ENCODE assay signal across 16 cellular contexts in the genomic region with DNA sequence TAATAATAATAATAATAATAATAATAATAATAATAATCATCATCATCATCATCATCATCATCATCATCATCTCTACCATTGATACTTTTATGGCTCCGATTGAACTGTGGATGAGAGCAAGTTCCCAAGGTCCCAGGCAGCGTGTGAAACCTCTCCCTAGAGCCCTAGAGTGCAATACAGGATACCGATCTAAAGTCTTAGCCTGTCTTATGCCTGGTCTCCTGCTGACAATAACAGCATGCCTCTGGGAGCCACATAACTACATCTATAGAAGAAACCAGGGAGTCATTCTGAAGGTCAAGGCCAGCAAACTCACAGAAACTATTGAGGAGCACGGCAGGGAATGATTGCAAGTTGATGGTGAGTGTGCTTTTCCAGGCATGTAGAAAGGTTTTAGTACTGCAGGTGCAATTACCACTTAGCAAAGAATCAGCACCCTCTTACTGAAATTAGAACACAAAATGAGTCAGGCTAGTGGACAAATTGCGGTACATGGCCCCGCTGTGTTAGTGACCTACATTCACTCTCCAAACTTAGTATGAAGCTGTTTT.
DNase-seq lines count a peak whose midpoint lies in the region; ATAC-seq and TF ChIP-seq lines count a peak whose summit lies in the region.
"Had no signal": no experiment of that assay in that cellular context is flagged by ENCODE, and none has a peak within 500 bp of the region (broad histone marks: within the 10 kb centered on the region; RNA-seq: fewer than 3 reads in every experiment).

No MANE protein-coding gene starts in this region.

- H3K9me3 ChIP-seq in HEK293 (ENCODE audit: control insufficient read depth, insufficient read depth, low read depth, low read length) (no peaks in the 10 kb centered on the region), OCI-LY1 (ENCODE audit: low read length) (no peaks in the 10 kb centered on the region), neural cell (ENCODE audit: low read length) (no peaks in the 10 kb centered on the region), Caco-2 (no peaks in the 10 kb centered on the region)
- H3K9me3 ChIP-seq: BE2C had no signal

- no peaks in the 10 kb centered on the region for H3K27me3 Mint-ChIP-seq in GM23338 (ENCODE audit: insufficient read depth, low read depth, poor library complexity)
- peaks cover 2% of the 10 kb centered on the region for H3K27me3 Mint-ChIP-seq in Caco-2 (ENCODE audit: insufficient read depth, unreplicated experiment)
- H3K27me3 Mint-ChIP-seq: CD4-positive, CD25-positive, alpha-beta regulatory T cell had no signal

- H3K79me2 ChIP-seq in GM23338 (replicated peaks; ENCODE audit: insufficient read depth), result no peaks in the 10 kb centered on the region
- H3K79me2 ChIP-seq in OCI-LY1 (ENCODE audit: insufficient read depth, low read length), result no peaks in the 10 kb centered on the region
- no peaks in the 10 kb centered on the region for H3K79me2 ChIP-seq in neural cell (replicated peaks; ENCODE audit: insufficient read depth, low read length)

- no peak overlapping the region for H3K4me2 ChIP-seq in GM23338
- H3K4me2 ChIP-seq in OCI-LY1 (ENCODE audit: low read length), result no peak overlapping the region
- H3K4me2 ChIP-seq in neural cell (ENCODE audit: low read length), result no peak overlapping the region

- no peak overlapping the region for H3K27ac Mint-ChIP-seq in GM23338
- H3K27ac Mint-ChIP-seq in Caco-2 (ENCODE audit: unreplicated experiment), result no peak overlapping the region
- H3K27ac Mint-ChIP-seq: CD4-positive, CD25-positive, alpha-beta regulatory T cell; HFFc6 had no signal

- POLR2A ChIA-PET in HEK293 (lab: Yijun Ruan, JAX) (no interaction called here), Caco-2 (lab: Charles Lee) (no interaction called here)

- H3K9ac ChIP-seq in OCI-LY1 (ENCODE audit: low read length), result no peak overlapping the region
- H3K9ac ChIP-seq in neural cell (ENCODE audit: low read length), result no peak overlapping the region
- H3K9ac ChIP-seq: GM23248 had no signal

- no peaks in the 10 kb centered on the region for H3K27me3 ChIP-seq in GM23338 (ENCODE audit: insufficient read depth)
- H3K27me3 ChIP-seq in OCI-LY1 (ENCODE audit: insufficient read depth, low read length), result no peaks in the 10 kb centered on the region
- no peaks in the 10 kb centered on the region for H3K27me3 ChIP-seq in neural cell (ENCODE audit: insufficient read depth, low read depth, low read length)
- no peaks in the 10 kb centered on the region for H3K27me3 ChIP-seq in Caco-2 (replicated peaks; ENCODE audit: control insufficient read depth, insufficient read depth, low read length)
- H3K27me3 ChIP-seq: BE2C had no signal

- no peaks in the 10 kb centered on the region for H3F3A ChIP-seq in GM23338 (replicated peaks; ENCODE audit: low read depth)
- H3F3A ChIP-seq in OCI-LY1 (ENCODE audit: insufficient read depth, low read length), result no peaks in the 10 kb centered on the region
- no peaks in the 10 kb centered on the region for H3F3A ChIP-seq in neural cell (ENCODE audit: insufficient read depth, low read length, poor library complexity, severe bottlenecking)

- ATAC-seq in GM23338, result peak; percentile 55; the same call in 2 of the 3 replicates

- intact Hi-C loops in Caco-2 (cut with micrococcal nuclease; ENCODE audit: unreplicated experiment), result no loop called here

- no peak for DNase-seq in GM23338 (ENCODE audit: low spot score)
- no peak for DNase-seq in putamen (ENCODE audit: low spot score)
- no peak for DNase-seq in Caco-2
- DNase-seq: ACHN; BE2C; C1 segment of cervical spinal cord; CD4-positive, CD25-positive, alpha-beta regulatory T cell; DMS153; DMS79; GDM1; GM23248; HCEC 1CT; HFFc6 had no signal

- no peak overlapping the region for H3K4me3 Mint-ChIP-seq in GM23338
- H3K4me3 Mint-ChIP-seq in Caco-2 (ENCODE audit: unreplicated experiment), result no peak overlapping the region
- H3K4me3 Mint-ChIP-seq: CD4-positive, CD25-positive, alpha-beta regulatory T cell; HFFc6 had no signal

- H3K4me1 Mint-ChIP-seq in GM23338 (peaks cover 3% of the 10 kb centered on the region; the same call in 1 of the 3 replicates), Caco-2 (ENCODE audit: low read depth, unreplicated experiment) (no peaks in the 10 kb centered on the region)
- H3K4me1 Mint-ChIP-seq: CD4-positive, CD25-positive, alpha-beta regulatory T cell had no signal

- no peaks in the 10 kb centered on the region for H3K4me1 ChIP-seq in GM23338 (ENCODE audit: insufficient read depth)
- no peaks in the 10 kb centered on the region for H3K4me1 ChIP-seq in HEK293 (ENCODE audit: control insufficient read depth, insufficient read depth, low read length)
- peaks cover 80% of the 10 kb centered on the region for H3K4me1 ChIP-seq in OCI-LY1 (ENCODE audit: insufficient read depth, low read length, severe bottlenecking)
- H3K4me1 ChIP-seq in Caco-2, result no peaks in the 10 kb centered on the region
- H3K4me1 ChIP-seq: BE2C had no signal

- no peaks in the 10 kb centered on the region for H3K9me2 ChIP-seq in GM23338 (ENCODE audit: insufficient read depth)
- no peaks in the 10 kb centered on the region for H3K9me2 ChIP-seq in OCI-LY1 (ENCODE audit: low read depth, low read length)
- no peaks in the 10 kb centered on the region for H3K9me2 ChIP-seq in neural cell (ENCODE audit: insufficient read depth, low read length)

- no peak for TF ChIP-seq RAD21 in neural cell (conservative IDR thresholded peaks at IDR 0.05)

- H3K36me3 Mint-ChIP-seq in GM23338 (ENCODE audit: low read depth), result no peaks in the 10 kb centered on the region
- H3K36me3 Mint-ChIP-seq in Caco-2 (ENCODE audit: insufficient read depth, unreplicated experiment), result no peaks in the 10 kb centered on the region
- H3K36me3 Mint-ChIP-seq: CD4-positive, CD25-positive, alpha-beta regulatory T cell had no signal

- H2AFZ ChIP-seq in GM23338 (no peak overlapping the region), OCI-LY1 (ENCODE audit: low read length) (no peak overlapping the region), neural cell (ENCODE audit: low read depth, low read length) (no peak overlapping the region)
- H2AFZ ChIP-seq: GM23248 had no signal

- no TSS peak for BruUV-seq in Caco-2 (replicated peaks; lab: Mats Ljungman, UMichigan)

- no peaks in the 10 kb centered on the region for H3K36me3 ChIP-seq in GM23338 (ENCODE audit: insufficient read depth)
- H3K36me3 ChIP-seq in HEK293 (ENCODE audit: control insufficient read depth in 2 of 2, insufficient read depth in 1 of 2, low read length in 2 of 2), result no peaks in the 10 kb centered on the region
- no peaks in the 10 kb centered on the region for H3K36me3 ChIP-seq in OCI-LY1 (ENCODE audit: insufficient read depth, low read length)
- H3K36me3 ChIP-seq in neural cell (ENCODE audit: insufficient read depth, low read length), result no peaks in the 10 kb centered on the region
- no peaks in the 10 kb centered on the region for H3K36me3 ChIP-seq in Caco-2 (ENCODE audit: control insufficient read depth, insufficient read depth, low read length)
- H3K36me3 ChIP-seq: BE2C had no signal

- H3K27ac ChIP-seq in GM23338 (ENCODE audit: low read depth) (no peak overlapping the region), HEK293 (ENCODE audit: extremely low read depth, low read depth, low read length) (no peak overlapping the region), OCI-LY1 (ENCODE audit: low read depth, low read length, poor library complexity, severe bottlenecking) (peak overlapping the region; percentile 57), neural cell (ENCODE audit: low read length) (no peak overlapping the region)
- H3K27ac ChIP-seq: GM23248 had no signal

- H3K4me3 ChIP-seq in GM23338 (no peak overlapping the region), HEK293 (ENCODE audit: low read depth, low read length) (no peak overlapping the region), OCI-LY1 (ENCODE audit: low read depth, low read length, poor library complexity, severe bottlenecking) (no peak overlapping the region), neural cell (ENCODE audit: low read length) (no peak overlapping the region), Caco-2 (ENCODE audit: low read depth, low read length) (no peak overlapping the region)
- H3K4me3 ChIP-seq: GM23248 had no signal

- CTCF ChIA-PET in HEK293 (lab: Yijun Ruan, JAX) (interaction anchor here (0.5 kb wide), 1 partner anchor 67 kb away, joined by 3 read pairs; no protein-coding TSS in a partner anchor), Caco-2 (lab: Charles Lee) (no interaction called here)

- TF ChIP-seq EP300 in neural cell (conservative IDR thresholded peaks at IDR 0.05; ENCODE audit: poor library complexity, severe bottlenecking), result no peak

- TF ChIP-seq CTCF in GM23338 (conservative IDR thresholded peaks at IDR 0.05; ENCODE audit: low read depth in 2 of 2), result no peak
- no peak for TF ChIP-seq CTCF in HEK293 (tag by site-specific recombination; IDR thresholded peaks at IDR 0.05)
- no peak for TF ChIP-seq CTCF in OCI-LY1 (IDR thresholded peaks at IDR 0.05; ENCODE audit: low read length)
- no peak for TF ChIP-seq CTCF in neural cell (IDR thresholded peaks at IDR 0.05; ENCODE audit: poor library complexity, severe bottlenecking)
- no peak for TF ChIP-seq CTCF in Caco-2 (IDR thresholded peaks at IDR 0.05; ENCODE audit: insufficient read depth in 1 of 2, low read depth in 1 of 2, low read length in 1 of 2, severe bottlenecking in 1 of 2, unreplicated experiment in 1 of 2)

- H4K20me1 ChIP-seq in GM23338 (replicated peaks; ENCODE audit: insufficient read depth), result no peaks in the 10 kb centered on the region
- H4K20me1 ChIP-seq in OCI-LY1 (ENCODE audit: insufficient read depth, low read length), result no peaks in the 10 kb centered on the region
- no peaks in the 10 kb centered on the region for H4K20me1 ChIP-seq in neural cell (ENCODE audit: insufficient read depth)

- H3K9me3 Mint-ChIP-seq in GM23338 (no peaks in the 10 kb centered on the region; the same call in 2 of the 3 replicates), Caco-2 (ENCODE audit: unreplicated experiment) (no peaks in the 10 kb centered on the region)

TF ChIP-seq in GM23338, 12 proteins besides CTCF, POLR2A, EP300 and RAD21 (continues in another document):
- TF ChIP-seq NANOG (IDR thresholded peaks at IDR 0.05; ENCODE audit: borderline replicate concordance) (no peak), POLR2AphosphoS5 (IDR thresholded peaks at IDR 0.05; ENCODE audit: low read depth) (no peak), ZNF331 (CRISPR knock-in tag; IDR thresholded peaks at IDR 0.05; ENCODE audit: low read depth) (no peak), CREB1 (CRISPR knock-in tag; IDR thresholded peaks at IDR 0.05; ENCODE audit: low read depth) (no peak)

TF ChIP-seq in HEK293, 187 proteins besides CTCF, POLR2A, EP300 and RAD21 (continues in another document):
- TF ChIP-seq ZNF311 (tag by site-specific recombination; IDR thresholded peaks at IDR 0.05; ENCODE audit: borderline replicate concordance), result no peak
